15 cellular contexts compared by ENCODE assay signal in the genomic region with DNA sequence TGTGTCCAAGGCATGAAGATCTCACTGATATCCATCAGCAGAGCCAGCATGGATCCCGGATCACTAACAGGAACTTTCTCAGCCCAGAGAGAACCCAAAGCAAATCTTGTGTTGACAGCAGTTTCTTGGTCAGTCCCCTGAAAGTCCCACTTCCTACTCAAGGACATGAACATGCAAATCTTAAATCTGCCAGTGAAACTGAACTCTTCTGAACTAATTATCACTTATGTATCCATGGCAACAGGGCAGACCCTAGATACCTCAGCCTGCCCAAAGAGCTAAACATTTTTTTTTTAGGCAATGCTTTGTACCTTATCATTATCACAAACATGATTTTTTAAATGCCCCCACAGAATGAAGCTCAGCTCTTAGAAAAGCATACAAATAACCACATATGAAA.
DNase-seq lines count a peak whose midpoint lies in the region; ATAC-seq and TF ChIP-seq lines count a peak whose summit lies in the region.
"Had no signal": no experiment of that assay in that cellular context is flagged by ENCODE, and none has a peak within 500 bp of the region (broad histone marks: within the 10 kb centered on the region; RNA-seq: fewer than 3 reads in every experiment).

No MANE protein-coding gene starts in this region.

- DNase-seq in stimulated activated CD4-positive, alpha-beta T cell treated with anti-CD3 and anti-CD28 coated beads, Interleukin-4, amount 100 ng/mL, for 4 hours, result no peak
- DNase-seq in uterus (no peak), HUDEP-2 (lab: John Stamatoyannopoulos, UW; ENCODE audit: unreplicated experiment in 76 of 76) (no peak), NCI-H2107 treated with DMSO at 0.1 percent for 48 hours (lab: John Stamatoyannopoulos, UW; ENCODE audit: unreplicated experiment) (no peak)
- DNase-seq: activated CD8-positive, alpha-beta memory T cell treated with anti-CD3 and anti-CD28 coated beads, Interleukin-2, amount 50 U/mL, for 48 hours; H7; hypothalamus; mesenchymal stem cell; Peyer's patch; stimulated activated CD4-positive, alpha-beta T cell treated with anti-CD3 and anti-CD28 coated beads, Interleukin-4, amount 100 ng/mL, for 24 hours had no signal

- H3K4me1 ChIP-seq in uterus, result no peaks in the 10 kb centered on the region
- H3K4me1 ChIP-seq: Peyer's patch, prostate gland had no signal

- ATAC-seq in GM18505 (IDR thresholded peaks at IDR 0.05; ENCODE audit: unreplicated experiment) (peak; percentile 98), GM19455 (IDR thresholded peaks at IDR 0.05; ENCODE audit: unreplicated experiment) (peak; percentile 83), HG02840 (IDR thresholded peaks at IDR 0.05; ENCODE audit: low FRiP score, unreplicated experiment) (peak; percentile 97), HG03442 (IDR thresholded peaks at IDR 0.05; ENCODE audit: unreplicated experiment) (peak; percentile 96)

- H3K27me3 ChIP-seq in uterus, result no peaks in the 10 kb centered on the region
- H3K27me3 ChIP-seq: Peyer's patch had no signal

- TF ChIP-seq POLR2A in GM18505 (IDR thresholded peaks at IDR 0.05; ENCODE audit: borderline replicate concordance, extremely low read depth, insufficient read depth, insufficient read length) (no peak), uterus (IDR thresholded peaks at IDR 0.05) (no peak)

- intact Hi-C loops in uterus (cut with DNase I; ENCODE audit: low total_unique reads), result no loop called here

- H3K4me3 ChIP-seq in uterus, result no peak overlapping the region
- H3K4me3 ChIP-seq: Peyer's patch, prostate gland had no signal

- no peaks in the 10 kb centered on the region for H3K36me3 ChIP-seq in uterus
- H3K36me3 ChIP-seq: Peyer's patch, prostate gland had no signal

- H3K27ac ChIP-seq in uterus, result no peak overlapping the region
- H3K27ac ChIP-seq: Peyer's patch, prostate gland had no signal

- no peaks in the 10 kb centered on the region for H3K9me3 ChIP-seq in uterus
- H3K9me3 ChIP-seq: Peyer's patch, prostate gland had no signal

- no peak for TF ChIP-seq CTCF in uterus (IDR thresholded peaks at IDR 0.05)
